Comparison of ENCODE assay signal across 7 cellular contexts in the genomic region with DNA sequence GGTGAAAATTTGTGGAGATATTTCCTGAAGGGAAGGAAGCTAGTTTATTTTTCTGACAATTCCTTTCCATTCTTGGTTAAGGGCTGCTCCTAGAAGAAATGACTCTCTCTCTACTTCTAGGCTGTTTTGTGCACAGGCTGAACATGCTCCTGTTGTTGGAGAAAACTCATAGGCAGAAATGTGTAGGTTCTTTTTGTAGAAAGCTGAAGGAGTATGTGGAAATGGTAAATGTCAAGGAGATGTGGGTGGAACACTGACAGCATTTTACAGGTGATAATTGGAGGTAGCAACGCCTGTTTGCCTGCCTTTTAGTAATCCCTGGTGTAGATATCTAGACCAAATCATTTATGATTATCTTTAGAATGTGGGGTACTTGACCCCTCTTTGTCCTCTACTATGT.
"Had no signal": no experiment of that assay in that cellular context is flagged by ENCODE, and none has a peak within 500 bp of the region (broad histone marks: within the 10 kb centered on the region; RNA-seq: fewer than 3 reads in every experiment).

No MANE protein-coding gene starts in this region.

- H2AFZ ChIP-seq: GM23338 had no signal

- H3K4me1 Mint-ChIP-seq: GM23338, IgD-negative memory B cell had no signal

- H3K4me3 ChIP-seq: GM23338 had no signal

- H3K27ac Mint-ChIP-seq: GM23338, H9, IgD-negative memory B cell had no signal

- H3K4me2 ChIP-seq: GM23338 had no signal

- DNase-seq: H9, HCEC 1CT, KBM-7 had no signal

- H3K4me3 Mint-ChIP-seq: GM23338, H9, IgD-negative memory B cell had no signal

- H3K27me3 Mint-ChIP-seq: IgD-negative memory B cell had no signal

- ATAC-seq: GM23338, HepG2 had no signal

- H3K9me3 Mint-ChIP-seq: GM23338, H9, IgD-negative memory B cell had no signal

- H3K27ac ChIP-seq: HL-60 had no signal
